ENCODE assay signal across 23 cellular contexts in genomic region chr12:64172143-64172970, GRCh38. TPM values are rescaled to one million over a fixed set of nuclear protein-coding genes. Genes with fewer than 3 reads are reported as not detected.
DNase-seq lines count a peak whose midpoint lies in the region; FAIRE-seq and TF ChIP-seq lines count a peak whose summit lies in the region.
"Had no signal": no experiment of that assay in that cellular context is flagged by ENCODE, and none has a peak within 500 bp of the region (broad histone marks: within the 10 kb centered on the region; RNA-seq: fewer than 3 reads in every experiment).

No MANE protein-coding gene starts in this region.

- no peaks in the 10 kb centered on the region for H3K4me1 ChIP-seq in OCI-LY3 (ENCODE audit: low read length)
- peaks cover 24% of the 10 kb centered on the region for H3K4me1 ChIP-seq in endothelial cell of umbilical vein (ENCODE audit: control insufficient read depth, extremely low read depth, insufficient read depth, low read length)
- peaks cover under 1% of the 10 kb centered on the region for H3K4me1 ChIP-seq in smooth muscle cell (ENCODE audit: low read depth)

- WGBS in smooth muscle cell (ENCODE audit: low lambda C conversion rate) = no CpG with 5 or more reads among the region's 1 CpG

- dilution Hi-C loops in endothelial cell of umbilical vein (cut with MboI; ENCODE audit: extremely low pct_ligation_motif_present, low sequenced_read_pairs) = no loop called here

- H3K9me3 ChIP-seq in OCI-LY3 (ENCODE audit: insufficient read depth, low read length) (no peaks in the 10 kb centered on the region), endothelial cell of umbilical vein (replicated peaks; ENCODE audit: control insufficient read depth, insufficient read depth, low read length) (no peaks in the 10 kb centered on the region), smooth muscle cell (replicated peaks; ENCODE audit: low read depth) (no peaks in the 10 kb centered on the region)
- H3K9me3 ChIP-seq: upper lobe of right lung had no signal

- H3K4me3 Mint-ChIP-seq in activated naive CD4-positive, alpha-beta T cell treated with anti-CD3 and anti-CD28 coated beads for 36 hours = no peak overlapping the region
- H3K4me3 Mint-ChIP-seq: CD14-positive monocyte; natural killer cell treated with Interleukin-12 subunit alpha and Interleukin-12 subunit beta and Interleukin-15 and Interleukin-18, amount 100 ng/mL, for 72 hours had no signal

- no peak for FAIRE-seq in endothelial cell of umbilical vein (lab: Jason Lieb, UNC)
- FAIRE-seq: frontal cortex, GM12891, K562 had no signal

- H3K79me2 ChIP-seq in OCI-LY3 (ENCODE audit: low read length) (no peaks in the 10 kb centered on the region), endothelial cell of umbilical vein (ENCODE audit: control insufficient read depth, insufficient read depth, low read length) (no peaks in the 10 kb centered on the region), smooth muscle cell (ENCODE audit: low read depth) (no peaks in the 10 kb centered on the region)

- H3F3A ChIP-seq in smooth muscle cell (ENCODE audit: low read depth) = peaks cover 7% of the 10 kb centered on the region

- H3K27me3 ChIP-seq in OCI-LY3 (ENCODE audit: low read depth, low read length) (no peaks in the 10 kb centered on the region), endothelial cell of umbilical vein (ENCODE audit: control insufficient read depth in 2 of 2, insufficient read depth in 2 of 2, low read length in 2 of 2) (no peaks in the 10 kb centered on the region), smooth muscle cell (ENCODE audit: low read depth) (no peaks in the 10 kb centered on the region)
- H3K27me3 ChIP-seq: upper lobe of right lung had no signal

- H3K36me3 ChIP-seq in OCI-LY3 (replicated peaks; ENCODE audit: low read depth, low read length) (no peaks in the 10 kb centered on the region), endothelial cell of umbilical vein (ENCODE audit: control insufficient read depth in 2 of 2, extremely low read depth in 1 of 2, insufficient read depth in 2 of 2, low read length in 2 of 2) (no peaks in the 10 kb centered on the region), smooth muscle cell (ENCODE audit: low read depth) (no peaks in the 10 kb centered on the region)
- H3K36me3 ChIP-seq: upper lobe of right lung, WERI-Rb-1 had no signal

- H4K20me1 ChIP-seq in OCI-LY3 (ENCODE audit: insufficient read depth, low read length) (no peaks in the 10 kb centered on the region), endothelial cell of umbilical vein (replicated peaks; ENCODE audit: control insufficient read depth, extremely low read depth, insufficient read depth, low read length) (no peaks in the 10 kb centered on the region), smooth muscle cell (ENCODE audit: low read depth) (no peaks in the 10 kb centered on the region)

- H3K4me3 ChIP-seq in OCI-LY3 (ENCODE audit: low read length) (no peak overlapping the region), endothelial cell of umbilical vein (replicated peaks in 1 of 3; ENCODE audit: insufficient read depth in 1 of 3, low read depth in 1 of 3, low read length in 3 of 3) (no peak overlapping the region), smooth muscle cell (no peak overlapping the region)
- H3K4me3 ChIP-seq: K562, upper lobe of right lung had no signal

- intact Hi-C loops in activated naive CD4-positive, alpha-beta T cell treated with anti-CD3 and anti-CD28 coated beads for 36 hours (cut with micrococcal nuclease) = no loop called here
- intact Hi-C loops in endothelial cell of umbilical vein (cut with micrococcal nuclease) = no loop called here

- H2AFZ ChIP-seq in OCI-LY3 (ENCODE audit: low read depth, low read length) (0 out of 2 replicates have a peak overlapping the region, but pooled peaks have one; percentile 15), endothelial cell of umbilical vein (ENCODE audit: low read depth, low read length) (peak overlapping the region; percentile 43), smooth muscle cell (ENCODE audit: low read depth) (no peak overlapping the region)

- TF ChIP-seq CTCF in OCI-LY3 (IDR thresholded peaks at IDR 0.05; ENCODE audit: low read depth, low read length) (no peak), endothelial cell of umbilical vein (IDR thresholded peaks at IDR 0.05; ENCODE audit: extremely low read depth in 1 of 2, insufficient read depth in 1 of 2, low read depth in 1 of 2, low read length in 2 of 2) (no peak), smooth muscle cell (IDR thresholded peaks at IDR 0.05; ENCODE audit: borderline replicate concordance, insufficient read depth, poor library complexity, severe bottlenecking) (no peak)

- H3K9me1 ChIP-seq in endothelial cell of umbilical vein (replicated peaks; ENCODE audit: control insufficient read depth, extremely low read depth, insufficient read depth, low read length) = no peaks in the 10 kb centered on the region

- POLR2A ChIA-PET in endothelial cell of umbilical vein (lab: Charles Lee) = no interaction called here

- H3K4me1 Mint-ChIP-seq in activated naive CD4-positive, alpha-beta T cell treated with anti-CD3 and anti-CD28 coated beads for 36 hours (ENCODE audit: low read depth) = peaks cover 3% of the 10 kb centered on the region

- peaks cover 3% of the 10 kb centered on the region for H3K36me3 Mint-ChIP-seq in activated naive CD4-positive, alpha-beta T cell treated with anti-CD3 and anti-CD28 coated beads for 36 hours (ENCODE audit: low read depth)
- H3K36me3 Mint-ChIP-seq: CD14-positive monocyte; natural killer cell treated with Interleukin-12 subunit alpha and Interleukin-12 subunit beta and Interleukin-15 and Interleukin-18, amount 100 ng/mL, for 72 hours had no signal

- TF ChIP-seq POLR2A in endothelial cell of umbilical vein (IDR thresholded peaks at IDR 0.05; ENCODE audit: low read depth, low read length) = no peak

- CTCF ChIA-PET in activated naive CD4-positive, alpha-beta T cell treated with anti-CD3 and anti-CD28 coated beads for 36 hours (lab: Charles Lee) = no interaction called here
- CTCF ChIA-PET in endothelial cell of umbilical vein (lab: Charles Lee) = interaction anchor here (0.9 to 3.1 kb wide), 4 partner anchors 9 to 18 kb away, joined by 3 to 13 read pairs (median 3); no protein-coding TSS in a partner anchor

- H3K9me3 Mint-ChIP-seq in activated naive CD4-positive, alpha-beta T cell treated with anti-CD3 and anti-CD28 coated beads for 36 hours = no peaks in the 10 kb centered on the region
- H3K9me3 Mint-ChIP-seq: CD14-positive monocyte; natural killer cell treated with Interleukin-12 subunit alpha and Interleukin-12 subunit beta and Interleukin-15 and Interleukin-18, amount 100 ng/mL, for 72 hours had no signal

- no peak overlapping the region for H3K27ac ChIP-seq in OCI-LY3 (ENCODE audit: low read length)
- no peak overlapping the region for H3K27ac ChIP-seq in endothelial cell of umbilical vein (ENCODE audit: insufficient read depth, low read depth, low read length)
- peak overlapping the region; percentile 74 for H3K27ac ChIP-seq in smooth muscle cell (ENCODE audit: low read depth)
- H3K27ac ChIP-seq: upper lobe of right lung, WERI-Rb-1 had no signal

- no peak overlapping the region for H3K4me2 ChIP-seq in OCI-LY3 (ENCODE audit: low read length)
- H3K4me2 ChIP-seq in endothelial cell of umbilical vein (ENCODE audit: insufficient read depth, low read length) = no peak overlapping the region
- peak overlapping the region; percentile 1 for H3K4me2 ChIP-seq in smooth muscle cell

- no peaks in the 10 kb centered on the region for H3K27me3 Mint-ChIP-seq in activated naive CD4-positive, alpha-beta T cell treated with anti-CD3 and anti-CD28 coated beads for 36 hours (ENCODE audit: low read depth)
- H3K27me3 Mint-ChIP-seq: natural killer cell treated with Interleukin-12 subunit alpha and Interleukin-12 subunit beta and Interleukin-15 and Interleukin-18, amount 100 ng/mL, for 72 hours had no signal

- DNase-seq in activated naive CD4-positive, alpha-beta T cell treated with anti-CD3 and anti-CD28 coated beads for 36 hours = peak; percentile 18
- DNase-seq in activated naive CD4-positive, alpha-beta T cell (lab: John Stamatoyannopoulos, UW) = no peak
- DNase-seq in endothelial cell of umbilical vein (ENCODE audit: low read depth, low spot score) = no peak
- DNase-seq in smooth muscle cell (lab: John Stamatoyannopoulos, UW; ENCODE audit: unreplicated experiment) = no peak
- DNase-seq in AML-193 (lab: John Stamatoyannopoulos, UW) = no peak
- no peak for DNase-seq in NCI-H226
- no peak for DNase-seq in T-helper 9 cell
- DNase-seq: activated CD8-positive, alpha-beta memory T cell treated with anti-CD3 and anti-CD28 coated beads for 24 hours; cortex of kidney; DMS153; MV-4-11; NCI-H187 treated with DMSO at 0.1 percent for 48 hours; NCI-H446 treated with DMSO at 0.1 percent for 48 hours; stimulated activated CD4-positive, alpha-beta T cell treated with anti-CD3 and anti-CD28 coated beads, Interleukin-2, amount 100 ng/mL, for 48 hours; T-helper 1 cell; upper lobe of right lung; WERI-Rb-1 had no signal

- H3K27ac Mint-ChIP-seq in activated naive CD4-positive, alpha-beta T cell treated with anti-CD3 and anti-CD28 coated beads for 36 hours = no peak overlapping the region
- H3K27ac Mint-ChIP-seq: CD14-positive monocyte; natural killer cell treated with Interleukin-12 subunit alpha and Interleukin-12 subunit beta and Interleukin-15 and Interleukin-18, amount 100 ng/mL, for 72 hours had no signal

- H3K9ac ChIP-seq in OCI-LY3 (ENCODE audit: low read length) (no peak overlapping the region), endothelial cell of umbilical vein (replicated peaks; ENCODE audit: extremely low read depth, insufficient read depth, low read length) (no peak overlapping the region), smooth muscle cell (ENCODE audit: low read depth) (no peak overlapping the region)

- BruUV-seq in endothelial cell of umbilical vein (replicated peaks; lab: Mats Ljungman, UMichigan) = no TSS peak

TF ChIP-seq in endothelial cell of umbilical vein, 7 proteins besides CTCF, POLR2A, EP300 and RAD21:
- TF ChIP-seq MYC (IDR thresholded peaks at IDR 0.05; ENCODE audit: low read depth, low read length) = no peak

RNA-seq across cellular contexts. Expression of gene KICS2, which starts 49.7 kb away (rescaled TPM):
- 10 to 100 TPM; 13.3 to 15.6 TPM for total RNA-seq in activated naive CD4-positive, alpha-beta T cell treated with anti-CD3 and anti-CD28 coated beads for 36 hours
- total RNA-seq in endothelial cell of umbilical vein (3.2 and 3.8 TPM in 2 replicates), smooth muscle cell (3.6 and 6.6 TPM in 2 replicates)
- polyA plus RNA-seq in endothelial cell of umbilical vein (1.4 and 1.6 TPM in 2 replicates), smooth muscle cell (0.84 and 1.1 TPM in 2 replicates)
- 1.7 and 1.9 TPM in 2 replicates for polyA plus RNA-seq in endothelial cell of umbilical vein (2011; cell fraction: cytosol; rRNA removed)
- 2.6 and 3.1 TPM in 2 replicates for polyA plus RNA-seq in endothelial cell of umbilical vein (2011; cell fraction: nucleus; rRNA removed)
- 2.1 and 2.2 TPM in 2 replicates for polyA plus RNA-seq in endothelial cell of umbilical vein (2012)
- polyA minus RNA-seq in endothelial cell of umbilical vein = 4.1 and 5.4 TPM in 2 replicates
- polyA minus RNA-seq in endothelial cell of umbilical vein (2011; cell fraction: cytosol; rRNA and poly(A)+ RNA removed) = 9.0 TPM
- polyA minus RNA-seq in endothelial cell of umbilical vein (2011; cell fraction: nucleus; rRNA and poly(A)+ RNA removed) = 6.2 and 7.7 TPM in 2 replicates
